ENCODE assay signal across 31 cellular contexts in genomic region chr6:125182237-125183018, GRCh38. TPM values are rescaled to one million over a fixed set of nuclear protein-coding genes. Genes with fewer than 3 reads are reported as not detected.
A peak's percentile ranks its signal among the peaks of the same experiment; 100 is the strongest.
DNase-seq lines count a peak whose midpoint lies in the region; ATAC-seq lines count a peak whose summit lies in the region.
"Had no signal": no experiment of that assay in that cellular context is flagged by ENCODE, and none has a peak within 500 bp of the region (broad histone marks: within the 10 kb centered on the region; RNA-seq: fewer than 3 reads in every experiment).

No MANE protein-coding gene starts in this region.

- ATAC-seq in HG03039 (IDR thresholded peaks at IDR 0.05; ENCODE audit: unreplicated experiment) = no peak
- ATAC-seq: activated CD8-positive, alpha-beta memory T cell treated with anti-CD3 and anti-CD28 coated beads, Interleukin-2, amount 10 ng/mL, durations not matched to agents 7 days and 5 days; activated T-cell treated with anti-CD3 and anti-CD28 coated beads, Interleukin-2, amount 50 U/mL, for 4 hours; gastroesophageal sphincter; left cardiac atrium; PC-3; stimulated activated naive CD8-positive, alpha-beta T cell treated with anti-CD3 and anti-CD28 coated beads, Interleukin-15, Interleukin-2, amounts not matched to agents 100 U/mL and 50 U/mL, for 24 hours; T-helper 17 cell had no signal

- DNase-seq in NCI-H1092 treated with DMSO at 0.1 percent for 48 hours (lab: John Stamatoyannopoulos, UW) = peak; percentile 2
- DNase-seq in NCI-H1092 (lab: John Stamatoyannopoulos, UW) = no peak
- DNase-seq in NCI-H69 (lab: John Stamatoyannopoulos, UW) = peak; percentile 71
- peak in 14 of 61 donors; percentile 7 to 69 (median 27) for DNase-seq in caudate nucleus (lab: John Stamatoyannopoulos, UW)
- peak; percentile 54 for DNase-seq in mucosa of gallbladder (ENCODE audit: low spot score)
- no peak for DNase-seq in HK-2 (ENCODE audit: unreplicated experiment)
- no peak for DNase-seq in inferior parietal cortex (ENCODE audit: extremely low spot score)
- DNase-seq: 8988T; activated CD8-positive, alpha-beta memory T cell treated with anti-CD3 and anti-CD28 coated beads, Interleukin-2, amount 10 ng/mL, durations not matched to agents 7 days and 5 days; activated gamma-delta T cell treated with Interleukin-2 at 50 U/mL for 16 hours; activated naive CD8-positive, alpha-beta T cell treated with anti-CD3 and anti-CD28 coated beads, Interleukin-2, amount 10 ng/mL, durations not matched to agents 7 days and 5 days; activated T-cell treated with anti-CD3 and anti-CD28 coated beads, Interleukin-2, amount 50 U/mL, for 4 hours; C1 segment of cervical spinal cord; Caco-2; DMS79 treated with DMSO at 0.1 percent for 48 hours; HCEC 1CT; left cardiac atrium; mammary epithelial cell; MV-4-11; NCI-H187; NCI-H226; nephron progenitor cell; NK-92 treated with Interleukin-12 subunit alpha and Interleukin-12 subunit beta, amount 100 ng/mL, for 24 hours; ovary; PC-3; stimulated activated naive CD8-positive, alpha-beta T cell treated with anti-CD3 and anti-CD28 coated beads, Interleukin-15, Interleukin-2, amounts not matched to agents 100 U/mL and 50 U/mL, for 24 hours; T-helper 17 cell had no signal

- H3K27ac ChIP-seq in caudate nucleus (ENCODE audit: low read depth, low read length) = peak overlapping the region; percentile 69
- H3K27ac ChIP-seq: ascending aorta, gastroesophageal sphincter, hepatocyte, ovary had no signal

RNA-seq across cellular contexts. Expression of gene TPD52L1, which starts 28.9 kb away (rescaled TPM):
- 71.3 TPM for total RNA-seq in mucosa of gallbladder
- total RNA-seq: activated CD8-positive, alpha-beta memory T cell treated with anti-CD3 and anti-CD28 coated beads, Interleukin-2, amount 10 ng/mL, durations not matched to agents 7 days and 5 days; activated naive CD8-positive, alpha-beta T cell treated with anti-CD3 and anti-CD28 coated beads, Interleukin-2, amount 10 ng/mL, durations not matched to agents 7 days and 5 days; T-helper 17 cell had no signal

Comparison
In these comparisons a context has a peak if more than half of its experiments do, and no peak if none do; other contexts are left out.
1. DNase-seq: peak in NCI-H1092 treated with DMSO at 0.1 percent for 48 hours (single experiment), NCI-H69 (single experiment) and mucosa of gallbladder (single experiment); none in NCI-H1092 (single experiment), HK-2 (single experiment) and inferior parietal cortex (single experiment).